In the genomic region with DNA sequence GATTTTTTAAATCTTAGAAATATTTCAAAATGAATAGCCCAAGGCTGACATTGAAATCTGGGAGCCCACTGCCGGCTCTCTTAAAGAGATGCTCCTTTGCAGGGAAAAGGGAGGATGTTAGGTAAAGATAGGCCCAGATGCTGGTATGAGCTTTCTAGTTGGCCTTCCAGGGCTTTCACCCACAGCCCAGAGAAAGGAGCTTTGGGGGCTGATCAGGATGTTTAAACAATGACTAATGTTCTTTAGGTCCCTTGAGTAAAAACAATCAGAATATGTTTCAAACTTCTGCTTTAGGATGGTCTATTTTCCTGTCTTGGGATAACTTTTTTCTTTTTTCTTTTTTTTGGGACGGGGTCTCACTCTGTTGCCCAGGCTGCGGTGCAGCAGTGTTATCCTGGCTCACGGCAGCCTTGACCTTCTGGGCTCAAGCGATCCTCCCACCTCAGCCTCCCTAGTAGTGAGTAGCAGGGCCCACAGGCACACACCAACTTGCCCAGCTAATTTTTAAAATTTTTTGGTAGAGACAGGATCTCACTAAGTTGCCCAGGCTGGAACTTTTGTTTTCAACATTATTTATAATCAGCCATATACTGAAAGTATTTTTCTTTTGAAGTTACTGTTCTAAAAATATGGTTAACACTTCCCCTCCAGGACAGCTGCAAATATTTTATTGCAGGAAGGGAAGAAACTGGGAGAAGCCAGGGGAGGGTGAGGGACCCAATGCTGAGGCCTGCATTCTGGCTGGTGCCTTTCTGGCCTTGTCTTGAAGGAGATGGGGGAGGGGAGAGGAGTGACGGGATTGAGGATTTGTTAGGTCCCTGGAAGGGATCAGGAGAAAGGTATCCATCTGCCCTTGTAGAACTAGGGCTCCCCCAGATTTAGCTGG, we compare ENCODE assay signal across 1 cellular context.
TF ChIP-seq lines count a peak whose summit lies in the region.

No MANE protein-coding gene starts in this region.

TF ChIP-seq in K562, 482 proteins besides CTCF, POLR2A, EP300 and RAD21 (continued from another document):
- TF ChIP-seq ZNF79 (CRISPR knock-in tag; IDR thresholded peaks at IDR 0.05; ENCODE audit: low read depth) = no peak
- no peak for TF ChIP-seq ZNF311 (CRISPR knock-in tag; IDR thresholded peaks at IDR 0.05)
- peak; percentile 85 for TF ChIP-seq ZNF121 (CRISPR knock-in tag; conservative IDR thresholded peaks at IDR 0.05)
- TF ChIP-seq ZNF740 (CRISPR knock-in tag; IDR thresholded peaks at IDR 0.05) = no peak
- no peak for TF ChIP-seq ZNF740 (tag; IDR thresholded peaks at IDR 0.05)
TF ChIP-seq in K562: peak in this region for 1.
